Comparison of ENCODE assay signal across 1 cellular context in genomic region chr6:30763618-30764489, GRCh38.
TF ChIP-seq lines count a peak whose summit lies in the region.

No MANE protein-coding gene starts in this region.

TF ChIP-seq in HepG2, 621 proteins besides CTCF, POLR2A, EP300 and RAD21 (continued from another document and continues in another):
- TF ChIP-seq ZNF747 (CRISPR knock-in tag; IDR thresholded peaks at IDR 0.05; ENCODE audit: borderline replicate concordance) = peak; percentile 84; the same call in 1 of the 2 replicates
- peak; percentile 45; the same call in 1 of the 2 replicates for TF ChIP-seq KMT2B (CRISPR knock-in tag; IDR thresholded peaks at IDR 0.05)
- TF ChIP-seq ZNF75D (CRISPR knock-in tag; IDR thresholded peaks at IDR 0.05; ENCODE audit: borderline replicate concordance) = no peak
- TF ChIP-seq ZNF737 (CRISPR knock-in tag; IDR thresholded peaks at IDR 0.05; ENCODE audit: borderline replicate concordance) = peak; percentile 86; the same call in 1 of the 2 replicates
- peak; percentile 99 for TF ChIP-seq MED1 (CRISPR knock-in tag; IDR thresholded peaks at IDR 0.05)
- TF ChIP-seq ZNF3 (CRISPR knock-in tag; IDR thresholded peaks at IDR 0.05) = peak; percentile 61; the same call in 1 of the 2 replicates
- 0 out of 2 replicates have a peak, but pooled peaks have one; percentile 41 for TF ChIP-seq CCDC6 (CRISPR knock-in tag; IDR thresholded peaks at IDR 0.05)
- peak; percentile 93 for TF ChIP-seq ZNF687 (CRISPR knock-in tag; IDR thresholded peaks at IDR 0.05)
- TF ChIP-seq TBP (CRISPR knock-in tag; IDR thresholded peaks at IDR 0.05) = no peak
- TF ChIP-seq KAT7 (CRISPR knock-in tag; IDR thresholded peaks at IDR 0.05; ENCODE audit: borderline replicate concordance) = no peak; the same call in 1 of the 2 replicates
- TF ChIP-seq CEBPZ (IDR thresholded peaks at IDR 0.05; ENCODE audit: low read length) = no peak
- no peak for TF ChIP-seq SALL2 (CRISPR knock-in tag; IDR thresholded peaks at IDR 0.05)
- TF ChIP-seq TRIM22 (IDR thresholded peaks at IDR 0.05) = no peak
- TF ChIP-seq ZNF256 (CRISPR knock-in tag; conservative IDR thresholded peaks at IDR 0.05) = no peak
- TF ChIP-seq TCF7L2 (IDR thresholded peaks at IDR 0.05; ENCODE audit: low read depth, low read length) = no peak; the same call in 1 of the 2 replicates
- TF ChIP-seq ZBTB14 (CRISPR knock-in tag; IDR thresholded peaks at IDR 0.05) = no peak; the same call in 1 of the 2 replicates
- TF ChIP-seq MBNL3 (CRISPR knock-in tag; conservative IDR thresholded peaks at IDR 0.05) = no peak
- TF ChIP-seq CHCHD3 (CRISPR knock-in tag; IDR thresholded peaks at IDR 0.05) = peak; percentile 70
- no peak for TF ChIP-seq SP1 (IDR thresholded peaks at IDR 0.05)
- no peak for TF ChIP-seq SP1 (CRISPR knock-in tag; IDR thresholded peaks at IDR 0.05)
- no peak for TF ChIP-seq ZFYVE20 (CRISPR knock-in tag; IDR thresholded peaks at IDR 0.05; ENCODE audit: borderline replicate concordance, low read depth)
- no peak for TF ChIP-seq ZNF740 (CRISPR knock-in tag; IDR thresholded peaks at IDR 0.05)
- TF ChIP-seq ZNF639 (CRISPR knock-in tag; conservative IDR thresholded peaks at IDR 0.05) = peak; percentile 46; the same call in 1 of the 2 replicates
- TF ChIP-seq ZNF709 (CRISPR knock-in tag; IDR thresholded peaks at IDR 0.05) = no peak; the same call in 1 of the 2 replicates
- TF ChIP-seq ZNF205 (CRISPR knock-in tag; IDR thresholded peaks at IDR 0.05) = peak; percentile 99
- peak; percentile 72 for TF ChIP-seq ZNF614 (CRISPR knock-in tag; IDR thresholded peaks at IDR 0.05; ENCODE audit: borderline replicate concordance)
- TF ChIP-seq GMEB2 (CRISPR knock-in tag; IDR thresholded peaks at IDR 0.05; ENCODE audit: low read depth) = no peak
- TF ChIP-seq ZMYM4 (CRISPR knock-in tag; IDR thresholded peaks at IDR 0.05) = peak; percentile 54
- TF ChIP-seq HOXA7 (CRISPR knock-in tag; IDR thresholded peaks at IDR 0.05) = no peak
- TF ChIP-seq ZKSCAN8 (CRISPR knock-in tag; IDR thresholded peaks at IDR 0.05; ENCODE audit: borderline replicate concordance) = peak; percentile 92; the same call in 1 of the 2 replicates
- peak; percentile 72 for TF ChIP-seq RXRA (CRISPR knock-in tag; IDR thresholded peaks at IDR 0.05)
- no peak for TF ChIP-seq ZNF251 (CRISPR knock-in tag; IDR thresholded peaks at IDR 0.05)
- peak; percentile 99; the same call in 1 of the 2 replicates for TF ChIP-seq SSRP1 (CRISPR knock-in tag; IDR thresholded peaks at IDR 0.05)
- peak; percentile 71; the same call in 1 of the 2 replicates for TF ChIP-seq ZNF775 (CRISPR knock-in tag; IDR thresholded peaks at IDR 0.05; ENCODE audit: borderline replicate concordance)
- no peak for TF ChIP-seq ZNF432 (CRISPR knock-in tag; IDR thresholded peaks at IDR 0.05; ENCODE audit: borderline replicate concordance)
- peak; percentile 72; the same call in 1 of the 2 replicates for TF ChIP-seq ZNF704 (CRISPR knock-in tag; IDR thresholded peaks at IDR 0.05; ENCODE audit: borderline replicate concordance)
- TF ChIP-seq ARNTL (CRISPR knock-in tag; IDR thresholded peaks at IDR 0.05) = peak; percentile 16; the same call in 1 of the 2 replicates
- no peak for TF ChIP-seq CBX2 (IDR thresholded peaks at IDR 0.05; ENCODE audit: low read depth, low read length)
- TF ChIP-seq CBX2 (CRISPR knock-in tag; IDR thresholded peaks at IDR 0.05; ENCODE audit: low read depth) = no peak
- TF ChIP-seq AHDC1 (CRISPR knock-in tag; IDR thresholded peaks at IDR 0.05; ENCODE audit: borderline replicate concordance) = peak; percentile 94
- no peak; the same call in 1 of the 2 replicates for TF ChIP-seq PHF8 (CRISPR knock-in tag; IDR thresholded peaks at IDR 0.05)
- TF ChIP-seq TSC22D2 (CRISPR knock-in tag; IDR thresholded peaks at IDR 0.05; ENCODE audit: borderline replicate concordance) = peak; percentile 50; the same call in 1 of the 2 replicates
- TF ChIP-seq HDAC6 (IDR thresholded peaks at IDR 0.05; ENCODE audit: low read depth, low read length) = no peak
- peak; percentile 96; the same call in 1 of the 2 replicates for TF ChIP-seq ZNF224 (CRISPR knock-in tag; IDR thresholded peaks at IDR 0.05)
